ENCODE assay signal across 26 cellular contexts in genomic region chr21:45124596-45124995, GRCh38.
"Had no signal": no experiment of that assay in that cellular context is flagged by ENCODE, and none has a peak within 500 bp of the region (broad histone marks: within the 10 kb centered on the region; RNA-seq: fewer than 3 reads in every experiment).

No MANE protein-coding gene starts in this region.

- H3K4me3 Mint-ChIP-seq: activated CD4-positive, alpha-beta memory T cell treated with anti-CD3 and anti-CD28 coated beads, Interleukin-2, amount 10 ng/mL, durations not matched to agents 7 days and 5 days; activated naive CD8-positive, alpha-beta T cell; activated T-helper 1 cell treated with anti-CD3 and anti-CD28 coated beads, Interleukin-12 subunit alpha, Interleukin-12 subunit beta, Interleukin-2, Interleukin-4 antibody, amounts not matched to agents 30 ng/mL and 10 ng/mL and 1 ng/mL, durations not matched to agents 14 hours and 24 hours and 36 hours; effector memory CD8-positive, alpha-beta T cell; immature natural killer cell; mesothelial cell of epicardium; natural killer cell; stimulated activated naive CD8-positive, alpha-beta T cell treated with anti-CD3 and anti-CD28 coated beads, Interleukin-15, amount 100 ng/mL, for 72 hours; T-cell had no signal

- H3K27ac Mint-ChIP-seq: activated CD4-positive, alpha-beta memory T cell treated with anti-CD3 and anti-CD28 coated beads, Interleukin-2, amount 10 ng/mL, durations not matched to agents 7 days and 5 days; activated naive CD8-positive, alpha-beta T cell; activated T-helper 1 cell treated with anti-CD3 and anti-CD28 coated beads, Interleukin-12 subunit alpha, Interleukin-12 subunit beta, Interleukin-2, Interleukin-4 antibody, amounts not matched to agents 30 ng/mL and 10 ng/mL and 1 ng/mL, durations not matched to agents 14 hours and 24 hours and 36 hours; mesothelial cell of epicardium; natural killer cell; progenitor cell of endocrine pancreas had no signal

- H3K36me3 ChIP-seq: adrenal gland, lower lobe of right lung had no signal

- H3K9me3 ChIP-seq: adrenal gland, ascending aorta, lower lobe of right lung, spleen, tibial nerve had no signal

- H3K9me3 Mint-ChIP-seq: activated CD4-positive, alpha-beta memory T cell treated with anti-CD3 and anti-CD28 coated beads, Interleukin-2, amount 10 ng/mL, durations not matched to agents 7 days and 5 days; activated T-helper 1 cell treated with anti-CD3 and anti-CD28 coated beads, Interleukin-12 subunit alpha, Interleukin-12 subunit beta, Interleukin-2, Interleukin-4 antibody, amounts not matched to agents 30 ng/mL and 10 ng/mL and 1 ng/mL, durations not matched to agents 14 hours and 24 hours and 36 hours; effector memory CD8-positive, alpha-beta T cell; immature natural killer cell; mesothelial cell of epicardium; natural killer cell; stimulated activated naive CD8-positive, alpha-beta T cell treated with anti-CD3 and anti-CD28 coated beads, Interleukin-15, amount 100 ng/mL, for 72 hours; T-cell had no signal

- H3K4me3 ChIP-seq: adrenal gland, ascending aorta, hepatocyte, lower lobe of right lung, spleen, tibial nerve had no signal

- H3K27ac ChIP-seq: adrenal gland, ascending aorta, brain microvascular endothelial cell, hepatocyte, lower lobe of right lung, tibial nerve had no signal

- FAIRE-seq: colon had no signal

- H3K27me3 ChIP-seq: adrenal gland, ascending aorta, brain microvascular endothelial cell, hepatocyte, spleen, tibial nerve had no signal

- ATAC-seq: effector memory CD8-positive, alpha-beta T cell; esophagus mucosa; left lobe of liver; lower lobe of right lung; natural killer cell; stimulated activated naive CD8-positive, alpha-beta T cell treated with anti-CD3 and anti-CD28 coated beads, Interleukin-15, amount 100 ng/mL, for 72 hours; T-cell had no signal

- H3K27me3 Mint-ChIP-seq: activated CD4-positive, alpha-beta memory T cell treated with anti-CD3 and anti-CD28 coated beads, Interleukin-2, amount 10 ng/mL, durations not matched to agents 7 days and 5 days; activated naive CD8-positive, alpha-beta T cell; effector memory CD8-positive, alpha-beta T cell; progenitor cell of endocrine pancreas; stimulated activated naive CD8-positive, alpha-beta T cell treated with anti-CD3 and anti-CD28 coated beads, Interleukin-15, amount 100 ng/mL, for 72 hours; T-cell had no signal

- H2AFZ ChIP-seq: hepatocyte had no signal

- H3K36me3 Mint-ChIP-seq: mesothelial cell of epicardium had no signal

- DNase-seq: activated CD4-positive, alpha-beta memory T cell treated with anti-CD3 and anti-CD28 coated beads, Interleukin-2, amount 10 ng/mL, durations not matched to agents 7 days and 5 days; activated CD4-positive, alpha-beta T cell treated with anti-CD3 and anti-CD28 coated beads for 48 hours; activated naive CD4-positive, alpha-beta T cell; adrenal gland; brain microvascular endothelial cell; effector memory CD8-positive, alpha-beta T cell; foreskin melanocyte; glutamatergic neuron; immature natural killer cell; lower lobe of right lung; natural killer cell; retina; stimulated activated CD4-positive, alpha-beta T cell treated with anti-CD3 and anti-CD28 coated beads, Interleukin-4, amount 100 ng/mL, for 24 hours; stimulated activated naive CD8-positive, alpha-beta T cell treated with anti-CD3 and anti-CD28 coated beads, Interleukin-15, amount 100 ng/mL, for 72 hours; T-cell had no signal

- H3K4me2 ChIP-seq: hepatocyte had no signal
